Comparison of ENCODE assay signal across 19 cellular contexts in genomic region chr7:57425969-57426628, GRCh38. TPM values are rescaled to one million over a fixed set of nuclear protein-coding genes. Genes with fewer than 3 reads are reported as not detected.
A peak's percentile ranks its signal among the peaks of the same experiment; 100 is the strongest.
DNase-seq lines count a peak whose midpoint lies in the region; ATAC-seq and TF ChIP-seq lines count a peak whose summit lies in the region.
"Had no signal": no experiment of that assay in that cellular context is flagged by ENCODE, and none has a peak within 500 bp of the region (broad histone marks: within the 10 kb centered on the region; RNA-seq: fewer than 3 reads in every experiment).

No MANE protein-coding gene starts in this region.

- TF ChIP-seq CTCF in left ventricle myocardium inferior (IDR thresholded peaks at IDR 0.05; ENCODE audit: borderline replicate concordance): peak; percentile 45
- peak; percentile 61 for TF ChIP-seq CTCF in PC-9 (conservative IDR thresholded peaks at IDR 0.05)
- peak; percentile 20 for TF ChIP-seq CTCF in fibroblast of the aortic adventitia (IDR thresholded peaks at IDR 0.05; ENCODE audit: insufficient read depth, low read length)
- TF ChIP-seq CTCF in type B pancreatic cell (conservative IDR thresholded peaks at IDR 0.05): peak; percentile 23

- POLR2A ChIA-PET in PC-9 (lab: Charles Lee; ENCODE audit: unreplicated experiment): no interaction called here

- H3K4me3 ChIP-seq in left ventricle myocardium inferior: no peak overlapping the region
- no peak overlapping the region for H3K4me3 ChIP-seq in right cardiac atrium (ENCODE audit: low read length)
- H3K4me3 ChIP-seq in PC-9: no peak overlapping the region
- no peak overlapping the region for H3K4me3 ChIP-seq in fibroblast of the aortic adventitia (ENCODE audit: low read depth, low read length)
- H3K4me3 ChIP-seq: GM23338, upper lobe of left lung had no signal

- WGBS in right cardiac atrium: 60% methylated on average over 29 of the region's 29 CpGs

- BruUV-seq in PC-9 (replicated peaks; lab: Mats Ljungman, UMichigan): no TSS peak

- H3K4me1 ChIP-seq in left ventricle myocardium inferior: no peaks in the 10 kb centered on the region
- no peaks in the 10 kb centered on the region for H3K4me1 ChIP-seq in right cardiac atrium (ENCODE audit: control insufficient read depth, insufficient read depth, low read length)
- no peaks in the 10 kb centered on the region for H3K4me1 ChIP-seq in PC-9 (replicated peaks; ENCODE audit: insufficient read depth)
- H3K4me1 ChIP-seq: upper lobe of left lung had no signal

- no peaks in the 10 kb centered on the region for H3K27me3 Mint-ChIP-seq in type B pancreatic cell
- H3K27me3 Mint-ChIP-seq: activated CD8-positive, alpha-beta memory T cell treated with anti-CD3 and anti-CD28 coated beads, Interleukin-2, amount 10 ng/mL, durations not matched to agents 7 days and 5 days; activated naive CD4-positive, alpha-beta T cell treated with anti-CD3 and anti-CD28 coated beads, Interleukin-2, amount 50 U/mL, for 24 hours; central memory CD8-positive, alpha-beta T cell had no signal

- no peaks in the 10 kb centered on the region for H3K79me2 ChIP-seq in PC-9 (ENCODE audit: low read depth)

- DNase-seq in left ventricle myocardium inferior (no peak), right cardiac atrium (no peak), PC-9 (no peak), fibroblast of the aortic adventitia (ENCODE audit: low read depth) (no peak), type B pancreatic cell (ENCODE audit: extremely low spot score, unreplicated experiment) (no peak), hepatic stellate cell (ENCODE audit: low spot score) (no peak)
- DNase-seq: activated CD8-positive, alpha-beta memory T cell treated with anti-CD3 and anti-CD28 coated beads, Interleukin-2, amount 10 ng/mL, durations not matched to agents 7 days and 5 days; NCI-H2081; SIG-M5 had no signal

- intact Hi-C loops in left ventricle myocardium inferior (cut with micrococcal nuclease): no loop called here
- intact Hi-C loops in right cardiac atrium (cut with DNase I): no loop called here
- intact Hi-C loops in PC-9 (cut with micrococcal nuclease; ENCODE audit: unreplicated experiment): no loop called here

- no peaks in the 10 kb centered on the region for H4K20me1 ChIP-seq in PC-9 (ENCODE audit: insufficient read depth)

- H3K27me3 ChIP-seq in left ventricle myocardium inferior (ENCODE audit: low read depth) (peaks cover 21% of the 10 kb centered on the region), right cardiac atrium (ENCODE audit: control insufficient read depth, insufficient read depth) (no peaks in the 10 kb centered on the region), PC-9 (ENCODE audit: insufficient read depth, low read depth) (no peaks in the 10 kb centered on the region)
- H3K27me3 ChIP-seq: upper lobe of left lung had no signal

- no peak overlapping the region for H2AFZ ChIP-seq in PC-9
- H2AFZ ChIP-seq: GM23338 had no signal

- H3K36me3 ChIP-seq in left ventricle myocardium inferior (no peaks in the 10 kb centered on the region), PC-9 (ENCODE audit: low read depth) (no peaks in the 10 kb centered on the region)
- H3K36me3 ChIP-seq: upper lobe of left lung had no signal

- CTCF ChIA-PET in PC-9 (lab: Charles Lee): no interaction called here

- H3K36me3 Mint-ChIP-seq in type B pancreatic cell: no peaks in the 10 kb centered on the region
- H3K36me3 Mint-ChIP-seq: activated CD8-positive, alpha-beta memory T cell treated with anti-CD3 and anti-CD28 coated beads, Interleukin-2, amount 10 ng/mL, durations not matched to agents 7 days and 5 days; activated naive CD4-positive, alpha-beta T cell treated with anti-CD3 and anti-CD28 coated beads, Interleukin-2, amount 50 U/mL, for 24 hours had no signal

- no peaks in the 10 kb centered on the region for H3F3A ChIP-seq in PC-9 (ENCODE audit: insufficient read depth, low read depth)

- H3K27ac ChIP-seq in left ventricle myocardium inferior (replicated peaks): no peak overlapping the region
- H3K27ac ChIP-seq in right cardiac atrium (ENCODE audit: low read length): no peak overlapping the region
- no peak overlapping the region for H3K27ac ChIP-seq in PC-9
- H3K27ac ChIP-seq: HL-60, upper lobe of left lung had no signal

- ATAC-seq in right cardiac atrium: no peak
- ATAC-seq in HG02973 (IDR thresholded peaks at IDR 0.05; ENCODE audit: unreplicated experiment): no peak
- no peak for ATAC-seq in HG02840 (IDR thresholded peaks at IDR 0.05; ENCODE audit: low FRiP score, unreplicated experiment)
- ATAC-seq: activated CD8-positive, alpha-beta memory T cell treated with anti-CD3 and anti-CD28 coated beads, Interleukin-2, amount 10 ng/mL, durations not matched to agents 7 days and 5 days; esophagus mucosa; GM23338 had no signal

- H3K27ac Mint-ChIP-seq in type B pancreatic cell: no peak overlapping the region
- H3K27ac Mint-ChIP-seq: activated CD8-positive, alpha-beta memory T cell treated with anti-CD3 and anti-CD28 coated beads, Interleukin-2, amount 10 ng/mL, durations not matched to agents 7 days and 5 days; activated naive CD4-positive, alpha-beta T cell treated with anti-CD3 and anti-CD28 coated beads, Interleukin-2, amount 50 U/mL, for 24 hours; GM23338 had no signal

- no peak overlapping the region for H3K4me2 ChIP-seq in PC-9
- H3K4me2 ChIP-seq: GM23338 had no signal

- peaks cover 6% of the 10 kb centered on the region for H3K9me3 Mint-ChIP-seq in type B pancreatic cell

- no peaks in the 10 kb centered on the region for H3K9me2 ChIP-seq in PC-9 (ENCODE audit: insufficient read depth)

- no peaks in the 10 kb centered on the region for H3K4me1 Mint-ChIP-seq in type B pancreatic cell (ENCODE audit: unreplicated experiment)
- H3K4me1 Mint-ChIP-seq: activated CD8-positive, alpha-beta memory T cell treated with anti-CD3 and anti-CD28 coated beads, Interleukin-2, amount 10 ng/mL, durations not matched to agents 7 days and 5 days; activated naive CD4-positive, alpha-beta T cell treated with anti-CD3 and anti-CD28 coated beads, Interleukin-2, amount 50 U/mL, for 24 hours; central memory CD8-positive, alpha-beta T cell; GM23338 had no signal

- H3K9me3 ChIP-seq in left ventricle myocardium inferior (replicated peaks) (no peaks in the 10 kb centered on the region), right cardiac atrium (ENCODE audit: control insufficient read depth, low read length) (no peaks in the 10 kb centered on the region), PC-9 (ENCODE audit: insufficient read depth, low read depth) (no peaks in the 10 kb centered on the region)

- H3K4me3 Mint-ChIP-seq in type B pancreatic cell: no peak overlapping the region
- H3K4me3 Mint-ChIP-seq: activated CD8-positive, alpha-beta memory T cell treated with anti-CD3 and anti-CD28 coated beads, Interleukin-2, amount 10 ng/mL, durations not matched to agents 7 days and 5 days; activated naive CD4-positive, alpha-beta T cell treated with anti-CD3 and anti-CD28 coated beads, Interleukin-2, amount 50 U/mL, for 24 hours; central memory CD8-positive, alpha-beta T cell; GM23338 had no signal

RNA-seq across cellular contexts. Expression of gene ZNF716, which starts 23.9 kb away (rescaled TPM):
- not detected for total RNA-seq in left ventricle myocardium inferior
- total RNA-seq in right cardiac atrium: not detected
- not detected for polyA plus RNA-seq in right cardiac atrium
- total RNA-seq in PC-9 (2021): not detected in 2 replicates
- not detected in 2 replicates for total RNA-seq in fibroblast of the aortic adventitia (ENCODE audit: low replicate concordance)
- total RNA-seq in type B pancreatic cell (ENCODE audit: low replicate concordance): not detected in 2 replicates
- total RNA-seq: activated CD8-positive, alpha-beta memory T cell treated with anti-CD3 and anti-CD28 coated beads, Interleukin-2, amount 10 ng/mL, durations not matched to agents 7 days and 5 days; esophagus mucosa; GM23338; mesenteric fat pad; osteocyte; upper lobe of left lung had no signal
- polyA plus RNA-seq: GM23338 had no signal
